Comparison of ENCODE assay signal across 8 cellular contexts in genomic region chr11:77474509-77475070, GRCh38. TPM values are rescaled to one million over a fixed set of nuclear protein-coding genes. Genes with fewer than 3 reads are reported as not detected.
A peak's percentile ranks its signal among the peaks of the same experiment; 100 is the strongest.
DNase-seq lines count a peak whose midpoint lies in the region; ATAC-seq, FAIRE-seq and TF ChIP-seq lines count a peak whose summit lies in the region.

No MANE protein-coding gene starts in this region.

- H3K4me2 ChIP-seq in keratinocyte (ENCODE audit: control insufficient read depth, extremely low read depth, insufficient read depth, low read depth, low read length): peak overlapping the region; percentile 76

- no peaks in the 10 kb centered on the region for H3K9me3 ChIP-seq in keratinocyte (ENCODE audit: control insufficient read depth, low read depth, low read length)
- H3K9me3 ChIP-seq in stomach: no peaks in the 10 kb centered on the region

- peak overlapping the region; percentile 89 for H3K4me3 Mint-ChIP-seq in activated naive CD8-positive, alpha-beta T cell treated with anti-CD3 and anti-CD28 coated beads, Interleukin-2, amount 10 ng/mL, durations not matched to agents 7 days and 5 days

- H3K27ac ChIP-seq in keratinocyte (ENCODE audit: control insufficient read depth, insufficient read depth, low read length): no peak overlapping the region
- peak overlapping the region; percentile 88 to 98 (median 93) for H3K27ac ChIP-seq in stomach

- H4K20me1 ChIP-seq in keratinocyte (ENCODE audit: control insufficient read depth, extremely low read depth, insufficient read depth, low read length): no peaks in the 10 kb centered on the region

- no peak for TF ChIP-seq EP300 in stomach (IDR thresholded peaks at IDR 0.05)

- DNase-seq in NCI-H748 (lab: John Stamatoyannopoulos, UW; ENCODE audit: unreplicated experiment): peak; percentile 53
- no peak for DNase-seq in NCI-H748 treated with DMSO at 0.1 percent for 48 hours (lab: John Stamatoyannopoulos, UW)
- no peak for DNase-seq in activated naive CD8-positive, alpha-beta T cell treated with anti-CD3 and anti-CD28 coated beads, Interleukin-2, amount 10 ng/mL, durations not matched to agents 7 days and 5 days
- no peak for DNase-seq in keratinocyte (ENCODE audit: low read depth, low spot score)
- DNase-seq in stomach: no peak
- DNase-seq in RCC 7860 (ENCODE audit: low spot score): no peak
- DNase-seq in RKO (ENCODE audit: low spot score): no peak
- DNase-seq in COLO668 (lab: John Stamatoyannopoulos, UW; ENCODE audit: unreplicated experiment): no peak

- H3K27ac Mint-ChIP-seq in activated naive CD8-positive, alpha-beta T cell treated with anti-CD3 and anti-CD28 coated beads, Interleukin-2, amount 10 ng/mL, durations not matched to agents 7 days and 5 days: peak overlapping the region; percentile 85

- peak overlapping the region; percentile 88 for H3K9ac ChIP-seq in keratinocyte (ENCODE audit: control insufficient read depth, extremely low read depth, insufficient read depth, low read length)

- dilution Hi-C loops in keratinocyte (cut with MboI; ENCODE audit: extremely low pct_ligation_motif_present, low sequenced_read_pairs): no loop called here

- H3K36me3 Mint-ChIP-seq in activated naive CD8-positive, alpha-beta T cell treated with anti-CD3 and anti-CD28 coated beads, Interleukin-2, amount 10 ng/mL, durations not matched to agents 7 days and 5 days: peaks cover 7% of the 10 kb centered on the region

- TF ChIP-seq CTCF in keratinocyte (optimal IDR thresholded peaks at IDR 0.05 in 1 of 3, IDR thresholded peaks at IDR 0.05 in 1 of 3, conservative IDR thresholded peaks at IDR 0.05 in 1 of 3; ENCODE audit: extremely low read depth in 1 of 3, insufficient read depth in 2 of 3, low read length in 3 of 3) (no peak), stomach (IDR thresholded peaks at IDR 0.05) (no peak)

- H3K27me3 Mint-ChIP-seq in activated naive CD8-positive, alpha-beta T cell treated with anti-CD3 and anti-CD28 coated beads, Interleukin-2, amount 10 ng/mL, durations not matched to agents 7 days and 5 days: peaks cover 11% of the 10 kb centered on the region

- H3K36me3 ChIP-seq in keratinocyte (ENCODE audit: control insufficient read depth in 2 of 2, extremely low read depth in 1 of 2, insufficient read depth in 2 of 2, low read length in 2 of 2) (no peaks in the 10 kb centered on the region), stomach (no peaks in the 10 kb centered on the region)

- POLR2A ChIA-PET in activated naive CD8-positive, alpha-beta T cell treated with anti-CD3 and anti-CD28 coated beads, Interleukin-2, amount 10 ng/mL, durations not matched to agents 7 days and 5 days (lab: Charles Lee): interaction anchor here (0.6 kb wide), 1 partner anchor 27 kb away, joined by 3 read pairs; no protein-coding TSS in a partner anchor

- H3K27me3 ChIP-seq in keratinocyte (ENCODE audit: control insufficient read depth, extremely low read depth, insufficient read depth, low read length) (no peaks in the 10 kb centered on the region), stomach (no peaks in the 10 kb centered on the region)

- no peaks in the 10 kb centered on the region for H3K9me1 ChIP-seq in keratinocyte (ENCODE audit: control insufficient read depth, extremely low read depth, insufficient read depth, low read length)

- H2AFZ ChIP-seq in keratinocyte (ENCODE audit: control insufficient read depth, low read length): peak overlapping the region; percentile 74

- intact Hi-C loops in stomach (cut with DNase I; ENCODE audit: low total_unique reads): no loop called here

- no peak for TF ChIP-seq POLR2A in stomach (IDR thresholded peaks at IDR 0.05)

- FAIRE-seq in keratinocyte (lab: Jason Lieb, UNC) (no peak), RCC 7860 (lab: Jason Lieb, UNC) (no peak)

- H3K9me3 Mint-ChIP-seq in activated naive CD8-positive, alpha-beta T cell treated with anti-CD3 and anti-CD28 coated beads, Interleukin-2, amount 10 ng/mL, durations not matched to agents 7 days and 5 days: no peaks in the 10 kb centered on the region

- no peak for ATAC-seq in activated naive CD8-positive, alpha-beta T cell treated with anti-CD3 and anti-CD28 coated beads, Interleukin-2, amount 10 ng/mL, durations not matched to agents 7 days and 5 days (ENCODE audit: low read depth)

- H3K4me3 ChIP-seq in keratinocyte (ENCODE audit: control insufficient read depth in 2 of 3, extremely low read depth in 1 of 3, insufficient read depth in 2 of 3, low read depth in 1 of 3, low read length in 3 of 3): peak overlapping the region; percentile 40 to 90 (median 67)
- H3K4me3 ChIP-seq in stomach: peak overlapping the region; percentile 62 to 88 (median 74)

- H3K79me2 ChIP-seq in keratinocyte (ENCODE audit: control insufficient read depth, insufficient read depth, low read length): no peaks in the 10 kb centered on the region

- WGBS in stomach, 5 donors: 12 to 20% (median 16%) methylated on average over 17 of the region's 17 CpGs

- peaks cover 29% of the 10 kb centered on the region for H3K4me1 Mint-ChIP-seq in activated naive CD8-positive, alpha-beta T cell treated with anti-CD3 and anti-CD28 coated beads, Interleukin-2, amount 10 ng/mL, durations not matched to agents 7 days and 5 days

- H3K4me1 ChIP-seq in keratinocyte (ENCODE audit: control insufficient read depth, extremely low read depth, insufficient read depth, low read length): peaks cover 12% of the 10 kb centered on the region
- H3K4me1 ChIP-seq in stomach: peaks cover 22 to 36% (median 27%) of the 10 kb centered on the region in 4 donors

RNA-seq across cellular contexts. Expression of gene PAK1, which starts 0.7 kb away (rescaled TPM):
- total RNA-seq in activated naive CD8-positive, alpha-beta T cell treated with anti-CD3 and anti-CD28 coated beads, Interleukin-2, amount 10 ng/mL, durations not matched to agents 7 days and 5 days: 10 to 100 TPM; 77.2 to 83.6 TPM
- 77.3 to 85.8 TPM (median 78.2 TPM) in 3 replicates for polyA plus RNA-seq in keratinocyte
- 50.0 TPM for polyA plus RNA-seq in keratinocyte (2011; ENCODE audit: low read depth)
- polyA plus RNA-seq in keratinocyte (2011; cell fraction: cytosol; rRNA removed): 70.8 and 108 TPM in 2 replicates
- 105 and 118 TPM in 2 replicates for polyA plus RNA-seq in keratinocyte (2011; cell fraction: nucleus; rRNA removed)
- polyA plus RNA-seq in keratinocyte (2012; ENCODE audit: low replicate concordance): 32.7 and 49.4 TPM in 2 replicates
- 65.8 to 148 TPM (median 140 TPM) in 3 replicates for polyA minus RNA-seq in keratinocyte
- polyA minus RNA-seq in keratinocyte (2011; cell fraction: cytosol; rRNA and poly(A)+ RNA removed): 51.4 TPM
- polyA minus RNA-seq in keratinocyte (2011; cell fraction: nucleus; rRNA and poly(A)+ RNA removed): 41.4 and 86.6 TPM in 2 replicates
- total RNA-seq in stomach: 10 to 100 TPM; 31.2 to 89.5 (median 70.4) TPM
- 10 to 100 TPM; 16.7 to 44.0 (median 18.8) TPM for polyA plus RNA-seq in stomach
